Comparison of ENCODE assay signal across 22 cellular contexts in the genomic region with DNA sequence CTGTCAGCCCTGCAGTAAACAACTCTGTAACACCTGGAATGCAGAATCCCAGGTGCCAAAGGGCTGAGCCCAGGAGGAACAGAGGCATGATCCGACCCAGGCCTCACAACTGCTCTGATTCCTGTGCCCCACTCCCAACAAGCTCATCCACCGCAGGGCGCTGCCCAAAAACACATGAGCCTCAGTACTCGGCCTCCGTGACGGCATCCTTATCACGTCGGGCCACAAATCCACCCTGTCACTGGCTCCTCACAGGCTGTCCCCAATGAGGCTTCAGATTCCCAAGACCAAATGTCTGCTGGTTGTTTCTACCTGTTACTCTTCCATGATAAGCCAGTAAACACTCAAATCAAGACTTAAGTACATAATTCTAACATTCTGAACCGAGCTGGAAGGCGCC. TPM values are rescaled to one million over a fixed set of nuclear protein-coding genes. Genes with fewer than 3 reads are reported as not detected.
DNase-seq lines count a peak whose midpoint lies in the region; ATAC-seq, FAIRE-seq and TF ChIP-seq lines count a peak whose summit lies in the region.
"Had no signal": no experiment of that assay in that cellular context is flagged by ENCODE, and none has a peak within 500 bp of the region (broad histone marks: within the 10 kb centered on the region; RNA-seq: fewer than 3 reads in every experiment).

No MANE protein-coding gene starts in this region.

- H3K27ac Mint-ChIP-seq in stimulated activated memory B cell treated with anti-CD40 and anti-IgM and Interleukin-4, amounts not matched to agents 10 μg/mL and 1 μg/mL and 100 μg/mL, for 72 hours = peak overlapping the region; percentile 50

- H3K9me3 ChIP-seq in K562 (replicated peaks; ENCODE audit: control insufficient read depth, insufficient read depth, low read depth, low read length) = no peaks in the 10 kb centered on the region

- H3K9me3 Mint-ChIP-seq in stimulated activated memory B cell treated with anti-CD40 and anti-IgM and Interleukin-4, amounts not matched to agents 10 μg/mL and 1 μg/mL and 100 μg/mL, for 72 hours = no peaks in the 10 kb centered on the region

- CTCF ChIA-PET in K562 (lab: Yijun Ruan, JAX; ENCODE audit: low intra/inter-chr PET ratio) = no interaction called here

- FAIRE-seq in K562 (lab: Jason Lieb, UNC) = no peak
- no peak for FAIRE-seq in urothelium cell line (lab: Jason Lieb, UNC)

- H3K4me3 Mint-ChIP-seq in stimulated activated memory B cell treated with anti-CD40 and anti-IgM and Interleukin-4, amounts not matched to agents 10 μg/mL and 1 μg/mL and 100 μg/mL, for 72 hours = no peak overlapping the region

- H3K4me1 Mint-ChIP-seq in stimulated activated memory B cell treated with anti-CD40 and anti-IgM and Interleukin-4, amounts not matched to agents 10 μg/mL and 1 μg/mL and 100 μg/mL, for 72 hours = peaks cover 84% of the 10 kb centered on the region

- POLR2A ChIA-PET in K562 (lab: Yijun Ruan, JAX) = interaction anchor here (0.8 to 1.0 kb wide), 3 partner anchors 9 to 36 kb away, joined by 3 to 7 read pairs (median 4); no protein-coding TSS in a partner anchor

- TF ChIP-seq CTCF in HL-60 (IDR thresholded peaks at IDR 0.05; ENCODE audit: insufficient read depth, low read length) (no peak), K562 (IDR thresholded peaks at IDR 0.05 in 2 of 3, conservative IDR thresholded peaks at IDR 0.05 in 1 of 3; ENCODE audit: insufficient read depth in 2 of 3, low read depth in 1 of 3, low read length in 3 of 3) (no peak)

- in situ Hi-C loops in K562 (cut with MboI) = no loop called here

- no peak for TF ChIP-seq EP300 in K562 (IDR thresholded peaks at IDR 0.05; ENCODE audit: low read length)

- H3K36me3 Mint-ChIP-seq in stimulated activated memory B cell treated with anti-CD40 and anti-IgM and Interleukin-4, amounts not matched to agents 10 μg/mL and 1 μg/mL and 100 μg/mL, for 72 hours = peaks cover 66% of the 10 kb centered on the region

- peaks cover 8% of the 10 kb centered on the region for H3K9me1 ChIP-seq in K562 (ENCODE audit: control insufficient read depth, insufficient read depth, low read length)

- H4K20me1 ChIP-seq in K562 (replicated peaks; ENCODE audit: control insufficient read depth, insufficient read depth, low read length) = peaks cover 26% of the 10 kb centered on the region

- TF ChIP-seq POLR2A in K562 (conservative IDR thresholded peaks at IDR 0.05) = no peak

- H3K27ac ChIP-seq in HL-60 (replicated peaks) (peak overlapping the region; percentile 88), K562 (ENCODE audit: extremely low read depth, low read depth, low read length) (no peak overlapping the region)
- H3K27ac ChIP-seq: C4-2B, GM23248 had no signal

- WGBS in K562 (ENCODE audit: insufficient coverage, low coverage, missing lambda C conversion rate) = 60% methylated on average over 10 of the region's 10 CpGs

- H3K4me3 ChIP-seq in HL-60 (replicated peaks; ENCODE audit: insufficient read depth, low read length) (no peak overlapping the region), K562 (no peak overlapping the region)
- H3K4me3 ChIP-seq: GM23248 had no signal

- ATAC-seq in Right ventricle myocardium inferior (no peak), left cardiac atrium (no peak), K562 (peak; percentile 12; the same call in 1 of the 3 replicates), HG03442 (IDR thresholded peaks at IDR 0.05; ENCODE audit: unreplicated experiment) (no peak)
- ATAC-seq in stimulated activated memory B cell treated with anti-CD40 and anti-IgM and Interleukin-4, amounts not matched to agents 10 μg/mL and 1 μg/mL and 100 μg/mL, for 72 hours = no peak
- ATAC-seq: HCT116, SK-N-SH treated with all-trans-retinoic acid at 6 μM for 48 hours had no signal

- H3K27me3 Mint-ChIP-seq in stimulated activated memory B cell treated with anti-CD40 and anti-IgM and Interleukin-4, amounts not matched to agents 10 μg/mL and 1 μg/mL and 100 μg/mL, for 72 hours = no peaks in the 10 kb centered on the region

- intact Hi-C loops in Right ventricle myocardium inferior (cut with DNase I) (no loop called here), left cardiac atrium (cut with DNase I) (no loop called here), K562 (cut with micrococcal nuclease) (no loop called here)

- H3K27me3 ChIP-seq in HL-60 (ENCODE audit: insufficient read depth, poor library complexity, severe bottlenecking) (no peaks in the 10 kb centered on the region), K562 (ENCODE audit: control insufficient read depth in 2 of 2, insufficient read depth in 2 of 2, low read length in 2 of 2) (no peaks in the 10 kb centered on the region)

- peaks cover 57% of the 10 kb centered on the region for H3K36me3 ChIP-seq in K562 (ENCODE audit: control insufficient read depth, insufficient read depth, low read length)

- peak overlapping the region in 1 of 2 experiments; percentile 64; a peak in 2 of 4 replicates for H3K9ac ChIP-seq in K562 (ENCODE audit: insufficient read depth in 1 of 2, low read depth in 2 of 2, low read length in 2 of 2)
- H3K9ac ChIP-seq: GM23248 had no signal

- no peak overlapping the region for H3K4me2 ChIP-seq in K562 (ENCODE audit: insufficient read depth, low read length)

- peaks cover 27 to 62% of the 10 kb centered on the region in 2 experiments for H3K4me1 ChIP-seq in K562 (replicated peaks in 1 of 2; ENCODE audit: control insufficient read depth in 2 of 2, insufficient read depth in 2 of 2, low read length in 2 of 2)

- no TSS peak for BruUV-seq in K562 (replicated peaks; lab: Mats Ljungman, UMichigan)

- no peak for TF ChIP-seq RAD21 in K562 (CRISPR knock-in tag; conservative IDR thresholded peaks at IDR 0.05 in 1 of 2, IDR thresholded peaks at IDR 0.05 in 1 of 2)

- H2AFZ ChIP-seq in K562 (ENCODE audit: low read depth, low read length) = no peak overlapping the region
- H2AFZ ChIP-seq: GM23248 had no signal

- peaks cover 65% of the 10 kb centered on the region for H3K79me2 ChIP-seq in K562 (ENCODE audit: control insufficient read depth, insufficient read depth, low read length)

- DNase-seq in Right ventricle myocardium inferior (ENCODE audit: missing footprints) (peak; percentile 48), left cardiac atrium (no peak), HL-60 (ENCODE audit: low read depth in 1 of 2, low spot score in 1 of 2) (no peak), K562 (ENCODE audit: extremely low read depth in 1 of 4, low spot score in 3 of 4) (peak in 1 of 4 experiments; percentile 34), cortex of kidney (lab: John Stamatoyannopoulos, UW) (no peak), urothelium cell line (ENCODE audit: low spot score) (no peak)
- DNase-seq: DMS153, GF-D8, GM23248, NCI-H1417 treated with DMSO at 0.1 percent for 48 hours, NCI-H187 treated with DMSO at 0.1 percent for 48 hours, NCI-H2227 treated with DMSO at 0.1 percent for 48 hours, NCI-H524, NCI-H82, SIG-M5 had no signal

TF ChIP-seq in K562, 482 proteins besides CTCF, POLR2A, EP300 and RAD21 (continues in another document):
- TF ChIP-seq ZNF274 (IDR thresholded peaks at IDR 0.05; ENCODE audit: borderline replicate concordance, low read depth, low read length) = no peak
- no peak for TF ChIP-seq CBX1 (IDR thresholded peaks at IDR 0.05; ENCODE audit: low read depth)

RNA-seq across cellular contexts. Expression of a gene that starts 15.2 kb away (rescaled TPM):
- total RNA-seq in Right ventricle myocardium inferior (8.3 TPM), left cardiac atrium (1 to 10 TPM; 6.5 to 6.6 TPM), K562 (2014; rRNA removed) (12.7 and 15.0 TPM in 2 replicates), K562 (2014; rRNA removed; fragmentation: Illumina TruSeq; extraction: Trizol) (9.7 and 10.5 TPM in 2 replicates), K562 (2015; rRNA removed; fragmentation: Illumina TruSeq; extraction: Trizol) (11.7 and 12.2 TPM in 2 replicates), K562 (2021) (22.3 and 23.7 TPM in 2 replicates)
- total RNA-seq in K562 (2011; cell fraction: chromatin; rRNA removed; ENCODE audit: low replicate concordance) = 50.6 and 63.4 TPM in 2 replicates
- 45.7 and 46.1 TPM in 2 replicates for total RNA-seq in K562 (2011; cell fraction: nucleolus; rRNA removed)
- 35.5 and 45.4 TPM in 2 replicates for total RNA-seq in K562 (2011; cell fraction: nucleoplasm; rRNA removed)
- polyA plus RNA-seq in K562 (2011; rRNA removed) (13.5 and 21.5 TPM in 2 replicates), K562 (2014; fragmentation: Illumina TruSeq; extraction: Trizol) (16.1 and 17.4 TPM in 2 replicates), K562 (2014; fragmentation: Nextera tagmentation; extraction: Ambion mirVana) (under 1 TPM; 0.51 to 0.91 TPM), K562 (2014; rRNA removed) (23.6 and 24.2 TPM in 2 replicates)
- 7.9 and 11.0 TPM in 2 replicates for polyA plus RNA-seq in K562 (2011; cell fraction: cytosol; rRNA removed)
- polyA plus RNA-seq in K562 (2011; cell fraction: nucleus; rRNA removed) = 97.5 and 103 TPM in 2 replicates
- polyA plus RNA-seq in K562 (2012) = 14.6 and 32.6 TPM in 2 replicates
- polyA minus RNA-seq in K562 (2011; rRNA and poly(A)+ RNA removed) = 9.3 and 10.2 TPM in 2 replicates
- 5.9 and 7.6 TPM in 2 replicates for polyA minus RNA-seq in K562 (2011; cell fraction: cytosol; rRNA and poly(A)+ RNA removed)
- 17.8 and 19.0 TPM in 2 replicates for polyA minus RNA-seq in K562 (2011; cell fraction: nucleus; rRNA and poly(A)+ RNA removed)

RNA-seq across cellular contexts. Expression of a gene that starts 25.4 kb away (rescaled TPM):
- total RNA-seq in Right ventricle myocardium inferior (not detected), left cardiac atrium (not detected), K562 (2014; rRNA removed) (not detected in 2 replicates), K562 (2014; rRNA removed; fragmentation: Illumina TruSeq; extraction: Trizol) (not detected in 2 replicates), K562 (2015; rRNA removed; fragmentation: Illumina TruSeq; extraction: Trizol) (not detected in 2 replicates), K562 (2021) (0.09 TPM in 1 of 2 replicates, not detected in the other)
- total RNA-seq in K562 (2011; cell fraction: chromatin; rRNA removed; ENCODE audit: low replicate concordance) = 0.09 TPM in 1 of 2 replicates, not detected in the other
- total RNA-seq in K562 (2011; cell fraction: nucleolus; rRNA removed) = not detected in 2 replicates
- not detected in 2 replicates for total RNA-seq in K562 (2011; cell fraction: nucleoplasm; rRNA removed)
- polyA plus RNA-seq in K562 (2011; rRNA removed) (not detected in 2 replicates), K562 (2014; fragmentation: Illumina TruSeq; extraction: Trizol) (not detected in 2 replicates), K562 (2014; fragmentation: Nextera tagmentation; extraction: Ambion mirVana) (not detected), K562 (2014; rRNA removed) (not detected in 2 replicates)
- polyA plus RNA-seq in K562 (2011; cell fraction: cytosol; rRNA removed) = not detected in 2 replicates
- polyA plus RNA-seq in K562 (2011; cell fraction: nucleus; rRNA removed) = 0.04 TPM in 1 of 2 replicates, not detected in the other
- polyA plus RNA-seq in K562 (2012) = 0.91 TPM in 1 of 2 replicates, not detected in the other
- polyA minus RNA-seq in K562 (2011; rRNA and poly(A)+ RNA removed) = not detected in 2 replicates
- not detected in 2 replicates for polyA minus RNA-seq in K562 (2011; cell fraction: cytosol; rRNA and poly(A)+ RNA removed)
- not detected in 2 replicates for polyA minus RNA-seq in K562 (2011; cell fraction: nucleus; rRNA and poly(A)+ RNA removed)
- total RNA-seq: GM23248, HT-29, RPMI7951 had no signal
- polyA plus RNA-seq: GM23248 had no signal
